In the genomic region with DNA sequence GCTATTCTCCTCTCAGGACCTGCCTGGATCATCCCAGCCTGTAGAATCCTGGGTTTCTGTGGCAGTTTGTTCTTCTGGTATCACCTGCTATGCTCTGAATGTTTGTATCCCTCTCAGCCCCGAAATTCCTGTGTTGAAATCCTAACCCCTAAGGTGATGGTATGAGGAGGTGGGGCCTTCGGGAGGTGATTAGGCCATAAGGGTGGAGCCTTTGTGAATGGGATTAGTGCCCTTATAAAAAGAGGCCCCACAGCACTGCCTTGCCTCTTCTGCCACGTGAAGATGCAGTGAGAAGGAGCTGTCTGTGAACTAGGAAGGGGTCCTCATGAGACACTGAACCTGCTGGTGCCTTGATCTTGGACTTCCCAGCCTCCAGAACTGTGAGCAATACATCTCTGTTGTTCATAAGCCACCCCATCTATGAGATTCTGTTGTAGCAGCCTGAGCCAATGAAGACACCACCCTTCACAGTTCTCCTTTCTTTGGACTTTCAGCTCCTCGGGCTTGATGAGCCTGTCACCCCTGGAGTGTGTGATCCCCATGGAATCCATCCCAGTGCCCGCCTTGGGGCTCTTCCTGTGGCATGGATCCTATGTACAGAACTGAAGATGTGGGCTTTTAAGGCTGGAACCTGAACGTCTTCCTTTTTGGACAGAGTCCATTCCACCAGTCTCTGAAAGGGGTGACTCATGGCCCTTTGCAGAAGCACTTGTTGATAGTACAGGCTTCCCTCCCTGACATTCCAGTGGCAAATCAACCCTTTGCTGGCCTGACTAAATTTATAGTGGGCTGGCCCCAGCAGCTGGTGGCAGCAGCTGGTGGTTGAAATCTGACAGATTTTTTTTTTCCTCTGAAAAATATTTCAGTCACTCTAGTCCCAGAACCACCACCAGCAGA, we compare ENCODE assay signal across 8 cellular contexts.
DNase-seq lines count a peak whose midpoint lies in the region; ATAC-seq and TF ChIP-seq lines count a peak whose summit lies in the region.

No MANE protein-coding gene starts in this region.

- DNase-seq in Caki2 (ENCODE audit: low read depth): peak; percentile 60
- DNase-seq in Panc1 (ENCODE audit: low read depth, low spot score): no peak
- DNase-seq in fibroblast of peridontal ligament (ENCODE audit: extremely low read depth): peak; percentile 94
- DNase-seq in non-pigmented ciliary epithelial cell (ENCODE audit: low read depth): peak; percentile 87
- no peak for DNase-seq in D341Med (ENCODE audit: low spot score)

- no peaks in the 10 kb centered on the region for H3K27me3 ChIP-seq in Panc1 (ENCODE audit: control insufficient read depth, insufficient read depth, low read length)

- in situ Hi-C loops in Caki2 (cut with HindIII; ENCODE audit: low pct_unique_long_range_greater_than_20kb, low sequenced_read_pairs) (no loop called here), Panc1 (cut with HindIII; ENCODE audit: low pct_unique_long_range_greater_than_20kb, low sequenced_read_pairs) (no loop called here)

- H3K27ac ChIP-seq in Panc1 (ENCODE audit: low read length): peak overlapping the region; percentile 82

- no peak for TF ChIP-seq CTCF in Panc1 (IDR thresholded peaks at IDR 0.05)

- CTCF ChIA-PET in Panc1 (lab: Charles Lee): interaction anchor here (0.7 to 1.6 kb wide), 2 partner anchors 10 to 24 kb away, joined by 4 to 5 read pairs; no protein-coding TSS in a partner anchor

- H3K9me3 ChIP-seq in Panc1 (ENCODE audit: control insufficient read depth, insufficient read depth, low read depth, low read length): no peaks in the 10 kb centered on the region

- intact Hi-C loops in Panc1 (cut with micrococcal nuclease; ENCODE audit: unreplicated experiment): no loop called here

- POLR2A ChIA-PET in Panc1 (lab: Charles Lee): interaction anchor here (0.6 to 0.7 kb wide), 2 partner anchors 89 to 148 kb away, joined by 3 to 16 read pairs; no protein-coding TSS in a partner anchor

- H3K4me3 ChIP-seq in Panc1 (ENCODE audit: low read depth in 2 of 2, low read length in 2 of 2): peak overlapping the region in 1 of 2 experiments; percentile 41; a peak in 2 of 4 replicates

- no TSS peak for BruUV-seq in Panc1 (replicated peaks; lab: Mats Ljungman, UMichigan)

- ATAC-seq in Panc1 (peak; percentile 83), HG02840 (IDR thresholded peaks at IDR 0.05; ENCODE audit: low FRiP score, unreplicated experiment) (no peak), GM18907 (IDR thresholded peaks at IDR 0.05; ENCODE audit: unreplicated experiment) (no peak), HG03196 (IDR thresholded peaks at IDR 0.05; ENCODE audit: unreplicated experiment) (no peak)

- H3K36me3 ChIP-seq in Panc1 (ENCODE audit: control insufficient read depth, insufficient read depth, low read length): no peaks in the 10 kb centered on the region

- peaks cover 69% of the 10 kb centered on the region for H3K4me1 ChIP-seq in Panc1 (ENCODE audit: control insufficient read depth, insufficient read depth, low read length)

Comparison
In these comparisons a context has a peak if more than half of its experiments do, and no peak if none do; other contexts are left out.
1. DNase-seq: peak in Caki2 (single experiment), fibroblast of peridontal ligament (single experiment) and non-pigmented ciliary epithelial cell (single experiment); none in Panc1 (single experiment) and D341Med (single experiment).